17 cellular contexts compared by ENCODE assay signal in genomic region chr9:132572921-132573320, GRCh38. TPM values are rescaled to one million over a fixed set of nuclear protein-coding genes. Genes with fewer than 3 reads are reported as not detected.
DNase-seq lines count a peak whose midpoint lies in the region; ATAC-seq and TF ChIP-seq lines count a peak whose summit lies in the region.
"Had no signal": no experiment of that assay in that cellular context is flagged by ENCODE, and none has a peak within 500 bp of the region (broad histone marks: within the 10 kb centered on the region; RNA-seq: fewer than 3 reads in every experiment).

No MANE protein-coding gene starts in this region.

- peaks cover 9% of the 10 kb centered on the region for H3K27me3 Mint-ChIP-seq in glutamatergic neuron (ENCODE audit: unreplicated experiment)

- peak; percentile 40; the same call in 2 of the 3 replicates for ATAC-seq in RWPE2 (ENCODE audit: low read depth)
- ATAC-seq: activated CD4-positive, CD25-positive, alpha-beta regulatory T cell treated with anti-CD3 and anti-CD28 coated beads, Interleukin-2, amount 50 U/mL, for 24 hours; stimulated activated memory B cell treated with anti-CD40 and anti-IgM and Interleukin-4, amounts not matched to agents 10 μg/mL and 1 μg/mL and 100 μg/mL, for 72 hours had no signal

- peak; percentile 5 for DNase-seq in AG10803 (ENCODE audit: low read depth)
- peak; percentile 45 for DNase-seq in ELR (ENCODE audit: low read depth)
- DNase-seq in RWPE2 (ENCODE audit: low spot score), result no peak
- DNase-seq in glutamatergic neuron, result peak; percentile 9
- DNase-seq in hypothalamus (lab: John Stamatoyannopoulos, UW), result no peak
- no peak for DNase-seq in NCI-H2029 (lab: John Stamatoyannopoulos, UW)
- no peak for DNase-seq in DMS114 treated with DMSO at 0.1 percent for 48 hours (lab: John Stamatoyannopoulos, UW; ENCODE audit: unreplicated experiment)
- DNase-seq in activated CD8-positive, alpha-beta memory T cell treated with anti-CD3 and anti-CD28 coated beads for 24 hours, result no peak
- DNase-seq: activated gamma-delta T cell treated with Interleukin-2 at 50 U/mL for 16 hours; effector CD4-positive, alpha-beta T cell; NCI-H1417; NCI-H510A; PC-9; T-helper 1 cell had no signal

- no peaks in the 10 kb centered on the region for H3K9me3 ChIP-seq in RWPE2 (ENCODE audit: severe bottlenecking)

- no peak overlapping the region for H3K4me3 Mint-ChIP-seq in glutamatergic neuron (ENCODE audit: unreplicated experiment)
- H3K4me3 Mint-ChIP-seq: stimulated activated memory B cell treated with anti-CD40 and anti-IgM and Interleukin-4, amounts not matched to agents 10 μg/mL and 1 μg/mL and 100 μg/mL, for 72 hours had no signal

- no peak overlapping the region for H3K4me3 ChIP-seq in AG10803 (ENCODE audit: low read length)
- no peak overlapping the region for H3K4me3 ChIP-seq in RWPE2 (ENCODE audit: severe bottlenecking)
- H3K4me3 ChIP-seq: PC-9, skin epidermis had no signal

- H3K27ac Mint-ChIP-seq in glutamatergic neuron (ENCODE audit: unreplicated experiment), result no peak overlapping the region
- H3K27ac Mint-ChIP-seq: stimulated activated memory B cell treated with anti-CD40 and anti-IgM and Interleukin-4, amounts not matched to agents 10 μg/mL and 1 μg/mL and 100 μg/mL, for 72 hours had no signal

- peaks cover 30% of the 10 kb centered on the region for H3K27me3 ChIP-seq in RWPE2 (ENCODE audit: insufficient read depth, poor library complexity, severe bottlenecking)

- H3K4me1 ChIP-seq in RWPE2 (ENCODE audit: insufficient read depth, poor library complexity, severe bottlenecking), result no peaks in the 10 kb centered on the region

- no peaks in the 10 kb centered on the region for H3K9me3 Mint-ChIP-seq in glutamatergic neuron (ENCODE audit: unreplicated experiment)
- H3K9me3 Mint-ChIP-seq: stimulated activated memory B cell treated with anti-CD40 and anti-IgM and Interleukin-4, amounts not matched to agents 10 μg/mL and 1 μg/mL and 100 μg/mL, for 72 hours had no signal

- H3K27ac ChIP-seq in RWPE2 (ENCODE audit: poor library complexity, severe bottlenecking), result no peak overlapping the region
- H3K27ac ChIP-seq: PC-9, skin epidermis had no signal

- no peaks in the 10 kb centered on the region for H3K36me3 ChIP-seq in RWPE2 (ENCODE audit: low read depth)

- H3K4me1 Mint-ChIP-seq in glutamatergic neuron (ENCODE audit: low read depth, unreplicated experiment), result peaks cover 9% of the 10 kb centered on the region
- H3K4me1 Mint-ChIP-seq: stimulated activated memory B cell treated with anti-CD40 and anti-IgM and Interleukin-4, amounts not matched to agents 10 μg/mL and 1 μg/mL and 100 μg/mL, for 72 hours had no signal

- H3K36me3 Mint-ChIP-seq in glutamatergic neuron (ENCODE audit: unreplicated experiment), result no peaks in the 10 kb centered on the region
- H3K36me3 Mint-ChIP-seq: stimulated activated memory B cell treated with anti-CD40 and anti-IgM and Interleukin-4, amounts not matched to agents 10 μg/mL and 1 μg/mL and 100 μg/mL, for 72 hours had no signal

- TF ChIP-seq CTCF in AG10803 (conservative IDR thresholded peaks at IDR 0.05; ENCODE audit: low read length) (no peak), RWPE2 (IDR thresholded peaks at IDR 0.05; ENCODE audit: poor library complexity, severe bottlenecking) (no peak), glutamatergic neuron (IDR thresholded peaks at IDR 0.05; ENCODE audit: partially characterized antibody, unreplicated experiment) (no peak)

RNA-seq across cellular contexts. Expression of gene BARHL1, which starts 9.5 kb away (rescaled TPM):
- not detected for total RNA-seq in glutamatergic neuron (ENCODE audit: unreplicated experiment)
- total RNA-seq: PC-9 had no signal

Comparison
In these comparisons a context has a peak if more than half of its experiments do, and no peak if none do; other contexts are left out.
1. DNase-seq: peak in AG10803 (single experiment), ELR (single experiment) and glutamatergic neuron (single experiment); none in RWPE2 (single experiment), hypothalamus (0 of 51), NCI-H2029 (single experiment), DMS114 treated with DMSO at 0.1 percent for 48 hours (single experiment) and activated CD8-positive, alpha-beta memory T cell treated with anti-CD3 and anti-CD28 coated beads for 24 hours (single experiment).